ENCODE assay signal across 28 cellular contexts in genomic region chr3:85384372-85384771, GRCh38.
"Had no signal": no experiment of that assay in that cellular context is flagged by ENCODE, and none has a peak within 500 bp of the region (broad histone marks: within the 10 kb centered on the region; RNA-seq: fewer than 3 reads in every experiment).

No MANE protein-coding gene starts in this region.

- H3K4me1 ChIP-seq: pancreas, prostate gland, right lobe of liver, stomach, thyroid gland, tibial nerve, upper lobe of left lung, vagina had no signal

- H3K9me3 ChIP-seq: neutrophil, pancreas, prostate gland, right lobe of liver, sigmoid colon, stomach, thoracic aorta, thyroid gland, tibial nerve, upper lobe of left lung, vagina had no signal

- ATAC-seq: naive thymus-derived CD8-positive, alpha-beta T cell; natural killer cell treated with Interleukin-12 subunit alpha and Interleukin-12 subunit beta and Interleukin-15 and Interleukin-18, amount 100 ng/mL, for 72 hours; pancreas; right cardiac atrium; right lobe of liver; stimulated activated effector memory CD8-positive, alpha-beta T cell treated with anti-CD3 and anti-CD28 coated beads, Interleukin-12 subunit alpha, Interleukin-12 subunit beta, amount 100 ng/mL, for 72 hours; stimulated activated naive B cell treated with anti-CD40 and anti-IgM and Interleukin-4, amounts not matched to agents 10 μg/mL and 1 μg/mL and 100 μg/mL, for 72 hours had no signal

- H3K27ac ChIP-seq: neutrophil, pancreas, prostate gland, right lobe of liver, sigmoid colon, stomach, thoracic aorta, thyroid gland, tibial nerve, upper lobe of left lung, vagina had no signal

- DNase-seq: naive B cell; naive thymus-derived CD8-positive, alpha-beta T cell; nephron progenitor cell; nucleus accumbens; pancreas; retina; right cardiac atrium; right lobe of liver; sigmoid colon; small intestine; stimulated activated CD4-positive, alpha-beta T cell treated with anti-CD3 and anti-CD28 coated beads, Interleukin-15, amount 100 ng/mL, for 24 hours; stimulated activated CD4-positive, alpha-beta T cell treated with anti-CD3 and anti-CD28 coated beads, Interleukin-2, amount 100 ng/mL, for 24 hours; stimulated activated CD4-positive, alpha-beta T cell treated with anti-CD3 and anti-CD28 coated beads, Interleukin-2, amount 100 ng/mL, for 48 hours; stimulated activated CD4-positive, alpha-beta T cell treated with anti-CD3 and anti-CD28 coated beads, Interleukin-4, amount 100 ng/mL, for 24 hours; stimulated activated naive B cell treated with anti-CD40 and anti-IgM and Interleukin-4, amounts not matched to agents 10 μg/mL and 1 μg/mL and 100 μg/mL, for 72 hours; stimulated activated naive CD4-positive, alpha-beta T cell treated with Interleukin-2 at 50 U/mL for 16 hours; stomach; thyroid gland; trophoblast cell had no signal

- FAIRE-seq: pancreas, urothelium cell line had no signal

- H3K4me3 ChIP-seq: pancreas, prostate gland, right lobe of liver, sigmoid colon, stomach, thoracic aorta, thyroid gland, tibial nerve, upper lobe of left lung, vagina had no signal

- H3K36me3 ChIP-seq: neutrophil, pancreas, prostate gland, right lobe of liver, sigmoid colon, stomach, thoracic aorta, thyroid gland, tibial nerve, upper lobe of left lung, vagina had no signal

- H3K27me3 ChIP-seq: neutrophil, pancreas, right lobe of liver, sigmoid colon, stomach, thyroid gland, tibial nerve, upper lobe of left lung, vagina had no signal
